In genomic region chrX:19746919-19747671, GRCh38 we compare ENCODE assay signal across 12 cellular contexts.
DNase-seq lines count a peak whose midpoint lies in the region; ATAC-seq and TF ChIP-seq lines count a peak whose summit lies in the region.
"Had no signal": no experiment of that assay in that cellular context is flagged by ENCODE, and none has a peak within 500 bp of the region (broad histone marks: within the 10 kb centered on the region; RNA-seq: fewer than 3 reads in every experiment).

No MANE protein-coding gene starts in this region.

- H3K36me3 Mint-ChIP-seq in CD4-positive, CD25-positive, alpha-beta regulatory T cell: peaks cover 3% of the 10 kb centered on the region
- H3K36me3 Mint-ChIP-seq in activated CD8-positive, alpha-beta T cell treated with anti-CD3 and anti-CD28 coated beads, Interleukin-2, amount 10 ng/mL, durations not matched to agents 7 days and 5 days (ENCODE audit: low read depth): peaks cover 45% of the 10 kb centered on the region
- H3K36me3 Mint-ChIP-seq in memory B cell: peaks cover 5% of the 10 kb centered on the region

- H3K4me1 ChIP-seq in CD4-positive, CD25-positive, alpha-beta regulatory T cell (ENCODE audit: control insufficient read depth, insufficient read depth, low read length, poor library complexity, severe bottlenecking): peaks cover 91% of the 10 kb centered on the region
- H3K4me1 ChIP-seq: psoas muscle had no signal

- H3K9me3 ChIP-seq in CD4-positive, CD25-positive, alpha-beta regulatory T cell (ENCODE audit: control insufficient read depth in 2 of 2, low read length in 2 of 2): no peaks in the 10 kb centered on the region

- H3K27ac Mint-ChIP-seq in CD4-positive, CD25-positive, alpha-beta regulatory T cell: peak overlapping the region; percentile 91 to 97 (median 93)
- peak overlapping the region; percentile 98 for H3K27ac Mint-ChIP-seq in activated CD8-positive, alpha-beta T cell treated with anti-CD3 and anti-CD28 coated beads, Interleukin-2, amount 10 ng/mL, durations not matched to agents 7 days and 5 days
- H3K27ac Mint-ChIP-seq in memory B cell: peak overlapping the region; percentile 98

- CTCF ChIA-PET in activated CD8-positive, alpha-beta T cell treated with anti-CD3 and anti-CD28 coated beads, Interleukin-2, amount 10 ng/mL, durations not matched to agents 7 days and 5 days (lab: Charles Lee): interaction anchor here (0.7 to 3.2 kb wide), 15 partner anchors 8 to 138 kb away, joined by 3 to 20 read pairs (median 4); no protein-coding TSS in a partner anchor

- ATAC-seq in CD4-positive, CD25-positive, alpha-beta regulatory T cell (ENCODE audit: low read depth in 2 of 2): no peak
- ATAC-seq in activated CD8-positive, alpha-beta T cell treated with anti-CD3 and anti-CD28 coated beads, Interleukin-2, amount 10 ng/mL, durations not matched to agents 7 days and 5 days: no peak
- ATAC-seq in memory B cell (ENCODE audit: low read depth): no peak
- ATAC-seq in SK-N-SH treated with all-trans-retinoic acid at 6 μM for 48 hours: no peak
- no peak for ATAC-seq in HG03565 (IDR thresholded peaks at IDR 0.05; ENCODE audit: unreplicated experiment)
- ATAC-seq: psoas muscle had no signal

- peaks cover 15 to 94% (median 51%) of the 10 kb centered on the region in 4 donors for H3K4me1 Mint-ChIP-seq in CD4-positive, CD25-positive, alpha-beta regulatory T cell
- peaks cover 93% of the 10 kb centered on the region for H3K4me1 Mint-ChIP-seq in activated CD8-positive, alpha-beta T cell treated with anti-CD3 and anti-CD28 coated beads, Interleukin-2, amount 10 ng/mL, durations not matched to agents 7 days and 5 days (ENCODE audit: low read depth)
- peaks cover 47% of the 10 kb centered on the region for H3K4me1 Mint-ChIP-seq in memory B cell

- DNase-seq in CD4-positive, CD25-positive, alpha-beta regulatory T cell: no peak
- peak; percentile 16 for DNase-seq in H7
- no peak for DNase-seq in activated CD8-positive, alpha-beta T cell treated with anti-CD3 and anti-CD28 coated beads, Interleukin-2, amount 10 ng/mL, durations not matched to agents 7 days and 5 days
- no peak for DNase-seq in memory B cell (ENCODE audit: low spot score in 2 of 2)
- no peak for DNase-seq in stimulated activated CD4-positive, alpha-beta T cell treated with anti-CD3 and anti-CD28 coated beads, Interleukin-4, amount 100 ng/mL, for 24 hours
- no peak for DNase-seq in NCI-H2081 (lab: John Stamatoyannopoulos, UW)
- DNase-seq: esophagus squamous epithelium, psoas muscle had no signal

- no peaks in the 10 kb centered on the region for H3K27me3 Mint-ChIP-seq in CD4-positive, CD25-positive, alpha-beta regulatory T cell
- no peaks in the 10 kb centered on the region for H3K27me3 Mint-ChIP-seq in activated CD8-positive, alpha-beta T cell treated with anti-CD3 and anti-CD28 coated beads, Interleukin-2, amount 10 ng/mL, durations not matched to agents 7 days and 5 days (ENCODE audit: low read depth)
- H3K27me3 Mint-ChIP-seq in memory B cell: no peaks in the 10 kb centered on the region

- no peaks in the 10 kb centered on the region for H3K27me3 ChIP-seq in CD4-positive, CD25-positive, alpha-beta regulatory T cell (ENCODE audit: control insufficient read depth, insufficient read depth, low read length)
- no peaks in the 10 kb centered on the region for H3K27me3 ChIP-seq in H7 (ENCODE audit: control insufficient read depth, insufficient read depth, low read length)
- H3K27me3 ChIP-seq: cardiac muscle cell, esophagus squamous epithelium had no signal

- peak overlapping the region; percentile 88 for H3K27ac ChIP-seq in CD4-positive, CD25-positive, alpha-beta regulatory T cell (ENCODE audit: insufficient read depth, low read length, poor library complexity, severe bottlenecking)
- H3K27ac ChIP-seq: C4-2B, cardiac muscle cell, psoas muscle had no signal

- POLR2A ChIA-PET in activated CD8-positive, alpha-beta T cell treated with anti-CD3 and anti-CD28 coated beads, Interleukin-2, amount 10 ng/mL, durations not matched to agents 7 days and 5 days (lab: Charles Lee): interaction anchor here (0.6 to 3.6 kb wide), 7 partner anchors 9 to 139 kb away, joined by 3 to 17 read pairs (median 3); no protein-coding TSS in a partner anchor

- H3K4me3 Mint-ChIP-seq in CD4-positive, CD25-positive, alpha-beta regulatory T cell: peak overlapping the region; percentile 65 to 89 (median 72)
- peak overlapping the region; percentile 67 for H3K4me3 Mint-ChIP-seq in activated CD8-positive, alpha-beta T cell treated with anti-CD3 and anti-CD28 coated beads, Interleukin-2, amount 10 ng/mL, durations not matched to agents 7 days and 5 days
- H3K4me3 Mint-ChIP-seq in memory B cell: peak overlapping the region; percentile 37

- peaks cover 0 to 2% (median 0%) of the 10 kb centered on the region in 7 donors for H3K9me3 Mint-ChIP-seq in CD4-positive, CD25-positive, alpha-beta regulatory T cell
- H3K9me3 Mint-ChIP-seq in activated CD8-positive, alpha-beta T cell treated with anti-CD3 and anti-CD28 coated beads, Interleukin-2, amount 10 ng/mL, durations not matched to agents 7 days and 5 days (ENCODE audit: insufficient read depth): peaks cover 5% of the 10 kb centered on the region
- H3K9me3 Mint-ChIP-seq in memory B cell: peaks cover 1% of the 10 kb centered on the region

- peak overlapping the region; percentile 64 for H3K4me3 ChIP-seq in CD4-positive, CD25-positive, alpha-beta regulatory T cell (ENCODE audit: low read depth, low read length)
- H3K4me3 ChIP-seq in H7 (ENCODE audit: insufficient read depth, low read depth, low read length): no peak overlapping the region
- H3K4me3 ChIP-seq: cardiac muscle cell, esophagus squamous epithelium, psoas muscle had no signal

- peaks cover 15% of the 10 kb centered on the region for H3K36me3 ChIP-seq in CD4-positive, CD25-positive, alpha-beta regulatory T cell (ENCODE audit: control insufficient read depth, insufficient read depth, low read length)
- H3K36me3 ChIP-seq in H7 (replicated peaks; ENCODE audit: control insufficient read depth, insufficient read depth, low read length): no peaks in the 10 kb centered on the region
- H3K36me3 ChIP-seq: cardiac muscle cell, esophagus squamous epithelium had no signal

TF ChIP-seq in SK-N-SH treated with all-trans-retinoic acid at 6 μM for 48 hours, 23 proteins besides CTCF, POLR2A, EP300 and RAD21:
- TF ChIP-seq ZNF70 (CRISPR knock-in tag; IDR thresholded peaks at IDR 0.05) (no peak), RARB (CRISPR knock-in tag; IDR thresholded peaks at IDR 0.05) (no peak), BACH2 (CRISPR knock-in tag; IDR thresholded peaks at IDR 0.05; ENCODE audit: borderline replicate concordance) (no peak), ESRRG (CRISPR knock-in tag; IDR thresholded peaks at IDR 0.05) (no peak)
